In genomic region chr6:149107520-149107919, GRCh38 we compare ENCODE assay signal across 23 cellular contexts.
"Had no signal": no experiment of that assay in that cellular context is flagged by ENCODE, and none has a peak within 500 bp of the region (broad histone marks: within the 10 kb centered on the region; RNA-seq: fewer than 3 reads in every experiment).

No MANE protein-coding gene starts in this region.

- H3K36me3 ChIP-seq: esophagus squamous epithelium, sigmoid colon, uterus had no signal

- DNase-seq: activated CD4-positive, alpha-beta memory T cell treated with anti-CD3 and anti-CD28 coated beads, Interleukin-2, amount 10 ng/mL, durations not matched to agents 7 days and 5 days; activated CD4-positive, alpha-beta T cell treated with anti-CD3 and anti-CD28 coated beads for 1 hour; activated CD4-positive, alpha-beta T cell treated with anti-CD3 and anti-CD28 coated beads, Interleukin-2, amount 10 ng/mL, durations not matched to agents 7 days and 5 days; activated gamma-delta T cell treated with Interleukin-2 at 50 U/mL for 16 hours; activated naive CD4-positive, alpha-beta T cell treated with anti-CD3 and anti-CD28 coated beads, Interleukin-2, amount 50 U/mL, for 16 hours; activated T-cell treated with anti-CD3 and anti-CD28 coated beads, Interleukin-2, amount 50 U/mL, for 4 hours; amniotic stem cell; dermis blood vessel endothelial cell; effector CD8-positive, alpha-beta T cell; esophagus squamous epithelium; kidney glomerular epithelial cell; mammary epithelial cell; nephron progenitor cell; sigmoid colon; small intestine; stimulated activated CD4-positive, alpha-beta T cell treated with anti-CD3 and anti-CD28 coated beads, Interleukin-4, amount 100 ng/mL, for 24 hours; stimulated activated naive CD8-positive, alpha-beta T cell treated with anti-CD3 and anti-CD28 coated beads, Interleukin-15, amount 100 ng/mL, for 72 hours; T-helper 17 cell; T1000; uterus had no signal

- H3K9me3 ChIP-seq: esophagus squamous epithelium, sigmoid colon, uterus had no signal

- H3K4me3 ChIP-seq: esophagus squamous epithelium, sigmoid colon, uterus had no signal

- ATAC-seq: activated T-cell treated with anti-CD3 and anti-CD28 coated beads, Interleukin-2, amount 50 U/mL, for 4 hours; activated T-helper 17 cell treated with anti-CD3 and anti-CD28 coated beads, Interleukin-2, amount 50 U/mL, for 72 hours; stimulated activated effector memory CD8-positive, alpha-beta T cell treated with anti-CD3 and anti-CD28 coated beads, Interleukin-12 subunit alpha, Interleukin-12 subunit beta, amount 100 ng/mL, for 72 hours; stimulated activated naive CD8-positive, alpha-beta T cell treated with anti-CD3 and anti-CD28 coated beads, Interleukin-15, amount 100 ng/mL, for 72 hours; T-helper 17 cell had no signal

- H3K27me3 ChIP-seq: esophagus squamous epithelium, sigmoid colon, uterus had no signal

- H3K4me1 ChIP-seq: esophagus squamous epithelium, sigmoid colon, uterus had no signal

- H3K27ac ChIP-seq: epithelial cell of prostate, esophagus squamous epithelium, sigmoid colon, uterus had no signal
